8 cellular contexts compared by ENCODE assay signal in genomic region chr9:35790385-35791291, GRCh38.
DNase-seq lines count a peak whose midpoint lies in the region; ATAC-seq, FAIRE-seq and TF ChIP-seq lines count a peak whose summit lies in the region.

No MANE protein-coding gene starts in this region.

- peak; percentile 92 for FAIRE-seq in H54 (lab: Jason Lieb, UNC)

- no peak for TF ChIP-seq POLR2A in H54 (IDR thresholded peaks at IDR 0.05; ENCODE audit: low read depth, low read length)

- peak overlapping the region; percentile 21 for H3K27ac ChIP-seq in cingulate gyrus (ENCODE audit: low read depth, low read length)

- no peak for ATAC-seq in GM21619 (IDR thresholded peaks at IDR 0.05; ENCODE audit: unreplicated experiment)

- DNase-seq in AG20443 (ENCODE audit: low spot score) (peak; percentile 92), H54 (ENCODE audit: insufficient read length, low spot score) (peak; percentile 55), NCI-H2171 treated with DMSO at 0.1 percent for 48 hours (lab: John Stamatoyannopoulos, UW) (peak; percentile 84), kidney glomerular epithelial cell (lab: John Stamatoyannopoulos, UW) (peak; percentile 78)
- peak; percentile 51 for DNase-seq in activated CD4-positive, CD25-positive, alpha-beta regulatory T cell treated with anti-CD3 and anti-CD28 coated beads, Interleukin-2, amount 50 U/mL, for 72 hours
- DNase-seq in stimulated activated CD4-positive, alpha-beta T cell treated with anti-CD3 and anti-CD28 coated beads, Interleukin-15, amount 100 ng/mL, for 24 hours = peak; percentile 56
